ENCODE assay signal across 1 cellular context in genomic region chr4:155959417-155959816, GRCh38.
TF ChIP-seq lines count a peak whose summit lies in the region.

No MANE protein-coding gene starts in this region.

TF ChIP-seq in GM12878, 131 proteins besides CTCF, POLR2A, EP300 and RAD21:
- TF ChIP-seq SMAD5 (IDR thresholded peaks at IDR 0.05; ENCODE audit: low read depth) (no peak), HCFC1 (IDR thresholded peaks at IDR 0.05; ENCODE audit: low read length) (no peak), ZNF217 (IDR thresholded peaks at IDR 0.05) (no peak), ZNF384 (IDR thresholded peaks at IDR 0.05; ENCODE audit: borderline replicate concordance, low read depth, low read length) (no peak)
